11 cellular contexts compared by ENCODE assay signal in genomic region chr11:2480067-2480873, GRCh38. TPM values are rescaled to one million over a fixed set of nuclear protein-coding genes. Genes with fewer than 3 reads are reported as not detected.
A peak's percentile ranks its signal among the peaks of the same experiment; 100 is the strongest.
DNase-seq lines count a peak whose midpoint lies in the region; ATAC-seq, FAIRE-seq and TF ChIP-seq lines count a peak whose summit lies in the region.
"Not testable (repeated sequence)": the region's sequence is repeated elsewhere in the genome, so short reads cannot be mapped to it uniquely, and the experiment has no call there.
"Had no signal": no experiment of that assay in that cellular context is flagged by ENCODE, and none has a peak within 500 bp of the region (broad histone marks: within the 10 kb centered on the region; RNA-seq: fewer than 3 reads in every experiment).

No MANE protein-coding gene starts in this region.

- POLR2A ChIA-PET in CD4-positive, alpha-beta T cell (lab: Charles Lee), result interaction anchor here (1.1 kb wide), 1 partner anchor 35 kb away, joined by 4 read pairs; no protein-coding TSS in a partner anchor
- POLR2A ChIA-PET in activated CD8-positive, alpha-beta T cell treated with anti-CD3 and anti-CD28 coated beads for 36 hours (lab: Charles Lee), result interaction anchor here (0.6 to 1.2 kb wide), 2 partner anchors 13 to 37 kb away, joined by 3 read pairs; no protein-coding TSS in a partner anchor
- POLR2A ChIA-PET in K562 (lab: Yijun Ruan, JAX), result not testable (repeated sequence)

- TF ChIP-seq CTCF in CD4-positive, alpha-beta T cell (IDR thresholded peaks at IDR 0.05); activated CD8-positive, alpha-beta T cell treated with anti-CD3 and anti-CD28 coated beads for 36 hours (IDR thresholded peaks at IDR 0.05); K562 (IDR thresholded peaks at IDR 0.05 in 2 of 3, conservative IDR thresholded peaks at IDR 0.05 in 1 of 3; ENCODE audit: insufficient read depth in 2 of 3, low read depth in 1 of 3, low read length in 3 of 3); natural killer cell (IDR thresholded peaks at IDR 0.05): not testable (repeated sequence)

- H3K9me3 Mint-ChIP-seq in CD4-positive, alpha-beta T cell; natural killer cell: not testable (repeated sequence)
- peaks cover 20% of the 10 kb centered on the region for H3K9me3 Mint-ChIP-seq in activated CD8-positive, alpha-beta T cell treated with anti-CD3 and anti-CD28 coated beads for 36 hours
- H3K9me3 Mint-ChIP-seq in activated naive CD4-positive, alpha-beta T cell treated with anti-CD3 and anti-CD28 coated beads, Interleukin-2, amount 10 ng/mL, durations not matched to agents 7 days and 5 days, result peaks cover 33% of the 10 kb centered on the region
- H3K9me3 Mint-ChIP-seq in stimulated activated naive B cell treated with anti-CD40 and anti-IgM and Interleukin-4, amounts not matched to agents 10 μg/mL and 1 μg/mL and 100 μg/mL, for 72 hours, result peaks cover 18 to 23% of the 10 kb centered on the region in 2 donors

- H3K4me1 ChIP-seq in K562 (replicated peaks in 1 of 2; ENCODE audit: control insufficient read depth in 2 of 2, insufficient read depth in 2 of 2, low read length in 2 of 2), result not testable (repeated sequence)

- H2AFZ ChIP-seq in K562 (ENCODE audit: low read depth, low read length), result not testable (repeated sequence)

- in situ Hi-C loops in K562 (cut with MboI), result not testable (repeated sequence)

- not testable (repeated sequence) for H3K27me3 Mint-ChIP-seq in CD4-positive, alpha-beta T cell; T-helper 17 cell; activated CD8-positive, alpha-beta T cell treated with anti-CD3 and anti-CD28 coated beads for 36 hours; activated naive CD4-positive, alpha-beta T cell treated with anti-CD3 and anti-CD28 coated beads, Interleukin-2, amount 10 ng/mL, durations not matched to agents 7 days and 5 days
- H3K27me3 Mint-ChIP-seq in natural killer cell (ENCODE audit: low read depth in 2 of 2), result peaks cover 49 to 90% of the 10 kb centered on the region in 2 donors
- peaks cover 0 to 24% of the 10 kb centered on the region in 2 donors for H3K27me3 Mint-ChIP-seq in stimulated activated naive B cell treated with anti-CD40 and anti-IgM and Interleukin-4, amounts not matched to agents 10 μg/mL and 1 μg/mL and 100 μg/mL, for 72 hours

- peaks cover 80% of the 10 kb centered on the region for H3K36me3 Mint-ChIP-seq in CD4-positive, alpha-beta T cell (ENCODE audit: low read depth)
- H3K36me3 Mint-ChIP-seq in T-helper 17 cell (ENCODE audit: low read depth), result not testable (repeated sequence)
- H3K36me3 Mint-ChIP-seq in activated CD8-positive, alpha-beta T cell treated with anti-CD3 and anti-CD28 coated beads for 36 hours (ENCODE audit: low read depth), result peaks cover 33% of the 10 kb centered on the region
- H3K36me3 Mint-ChIP-seq in activated naive CD4-positive, alpha-beta T cell treated with anti-CD3 and anti-CD28 coated beads, Interleukin-2, amount 10 ng/mL, durations not matched to agents 7 days and 5 days, result peaks cover 44% of the 10 kb centered on the region
- peaks cover 11% of the 10 kb centered on the region for H3K36me3 Mint-ChIP-seq in natural killer cell
- peaks cover 27 to 50% of the 10 kb centered on the region in 2 donors for H3K36me3 Mint-ChIP-seq in stimulated activated naive B cell treated with anti-CD40 and anti-IgM and Interleukin-4, amounts not matched to agents 10 μg/mL and 1 μg/mL and 100 μg/mL, for 72 hours

- intact Hi-C loops in CD4-positive, alpha-beta T cell (cut with DNase I, micrococcal nuclease), result loop anchor here in 1 of 2 experiments (5.0 kb wide), 1 partner anchor 33 kb away; the partner anchor contains the start of gene KCNQ1
- intact Hi-C loops in activated CD8-positive, alpha-beta T cell treated with anti-CD3 and anti-CD28 coated beads for 36 hours (cut with micrococcal nuclease); K562 (cut with micrococcal nuclease); natural killer cell (cut with micrococcal nuclease): not testable (repeated sequence)

- not testable (repeated sequence) for H3K27me3 ChIP-seq in CD4-positive, alpha-beta T cell (ENCODE audit: control insufficient read depth, insufficient read depth, low read length)
- H3K27me3 ChIP-seq in K562 (ENCODE audit: control insufficient read depth in 2 of 2, insufficient read depth in 2 of 2, low read length in 2 of 2), result peaks cover 4 to 31% of the 10 kb centered on the region in 2 experiments; a peak in 4 of 5 replicates

- TF ChIP-seq POLR2A in K562 (conservative IDR thresholded peaks at IDR 0.05), result not testable (repeated sequence)

- DNase-seq in CD4-positive, alpha-beta T cell; T-helper 17 cell; activated CD8-positive, alpha-beta T cell treated with anti-CD3 and anti-CD28 coated beads for 36 hours; activated naive CD4-positive, alpha-beta T cell treated with anti-CD3 and anti-CD28 coated beads, Interleukin-2, amount 10 ng/mL, durations not matched to agents 7 days and 5 days; K562 (ENCODE audit: extremely low read depth in 1 of 4, low spot score in 3 of 4); natural killer cell; stimulated activated naive B cell treated with anti-CD40 and anti-IgM and Interleukin-4, amounts not matched to agents 10 μg/mL and 1 μg/mL and 100 μg/mL, for 72 hours: not testable (repeated sequence)

- not testable (repeated sequence) for H3K27ac ChIP-seq in CD4-positive, alpha-beta T cell (ENCODE audit: low read depth, low read length); K562 (ENCODE audit: extremely low read depth, low read depth, low read length)

- TF ChIP-seq EP300 in K562 (IDR thresholded peaks at IDR 0.05; ENCODE audit: low read length), result not testable (repeated sequence)

- not testable (repeated sequence) for H4K20me1 ChIP-seq in K562 (replicated peaks; ENCODE audit: control insufficient read depth, insufficient read depth, low read length)

- not testable (repeated sequence) for ATAC-seq in CD4-positive, alpha-beta T cell (ENCODE audit: poor library complexity); T-helper 17 cell; K562
- peak; percentile 49 for ATAC-seq in activated CD8-positive, alpha-beta T cell treated with anti-CD3 and anti-CD28 coated beads for 36 hours
- peak in 2 of 3 donors; percentile 20 to 32 for ATAC-seq in natural killer cell
- ATAC-seq in stimulated activated naive B cell treated with anti-CD40 and anti-IgM and Interleukin-4, amounts not matched to agents 10 μg/mL and 1 μg/mL and 100 μg/mL, for 72 hours (replicated peaks), result peak; percentile 21 to 61

- peaks cover 39% of the 10 kb centered on the region for H3K4me1 Mint-ChIP-seq in CD4-positive, alpha-beta T cell (ENCODE audit: low read depth)
- H3K4me1 Mint-ChIP-seq in T-helper 17 cell (peaks cover 12% of the 10 kb centered on the region), natural killer cell (peaks cover 10 to 13% of the 10 kb centered on the region in 2 donors)
- H3K4me1 Mint-ChIP-seq in activated CD8-positive, alpha-beta T cell treated with anti-CD3 and anti-CD28 coated beads for 36 hours (ENCODE audit: low read depth), result peaks cover 25% of the 10 kb centered on the region
- peaks cover 17% of the 10 kb centered on the region for H3K4me1 Mint-ChIP-seq in activated naive CD4-positive, alpha-beta T cell treated with anti-CD3 and anti-CD28 coated beads, Interleukin-2, amount 10 ng/mL, durations not matched to agents 7 days and 5 days
- peaks cover 18 to 21% of the 10 kb centered on the region in 2 donors for H3K4me1 Mint-ChIP-seq in stimulated activated naive B cell treated with anti-CD40 and anti-IgM and Interleukin-4, amounts not matched to agents 10 μg/mL and 1 μg/mL and 100 μg/mL, for 72 hours

- H3K4me2 ChIP-seq in K562 (ENCODE audit: insufficient read depth, low read length), result not testable (repeated sequence)

- H3K36me3 ChIP-seq in K562 (ENCODE audit: control insufficient read depth, insufficient read depth, low read length), result not testable (repeated sequence)

- not testable (repeated sequence) for H3K9me1 ChIP-seq in K562 (ENCODE audit: control insufficient read depth, insufficient read depth, low read length)

- not testable (repeated sequence) for FAIRE-seq in K562 (lab: Jason Lieb, UNC)

- H3K4me3 ChIP-seq in K562, result not testable (repeated sequence)

- peak overlapping the region; percentile 35 for H3K27ac Mint-ChIP-seq in CD4-positive, alpha-beta T cell
- not testable (repeated sequence) for H3K27ac Mint-ChIP-seq in T-helper 17 cell
- H3K27ac Mint-ChIP-seq in activated CD8-positive, alpha-beta T cell treated with anti-CD3 and anti-CD28 coated beads for 36 hours, result peak overlapping the region; percentile 82
- H3K27ac Mint-ChIP-seq in activated naive CD4-positive, alpha-beta T cell treated with anti-CD3 and anti-CD28 coated beads, Interleukin-2, amount 10 ng/mL, durations not matched to agents 7 days and 5 days, result peak overlapping the region; percentile 29
- H3K27ac Mint-ChIP-seq in natural killer cell, result peak overlapping the region in 1 of 2 donors; percentile 25
- peak overlapping the region; percentile 43 for H3K27ac Mint-ChIP-seq in stimulated activated naive B cell treated with anti-CD40 and anti-IgM and Interleukin-4, amounts not matched to agents 10 μg/mL and 1 μg/mL and 100 μg/mL, for 72 hours

- H3K4me3 Mint-ChIP-seq in CD4-positive, alpha-beta T cell, result peak overlapping the region; percentile 40
- peak overlapping the region; percentile 13 for H3K4me3 Mint-ChIP-seq in T-helper 17 cell
- peak overlapping the region; percentile 53 for H3K4me3 Mint-ChIP-seq in activated CD8-positive, alpha-beta T cell treated with anti-CD3 and anti-CD28 coated beads for 36 hours
- not testable (repeated sequence) for H3K4me3 Mint-ChIP-seq in activated naive CD4-positive, alpha-beta T cell treated with anti-CD3 and anti-CD28 coated beads, Interleukin-2, amount 10 ng/mL, durations not matched to agents 7 days and 5 days; natural killer cell
- H3K4me3 Mint-ChIP-seq in stimulated activated naive B cell treated with anti-CD40 and anti-IgM and Interleukin-4, amounts not matched to agents 10 μg/mL and 1 μg/mL and 100 μg/mL, for 72 hours, result peak overlapping the region; percentile 26 to 64

- TF ChIP-seq RAD21 in K562 (CRISPR knock-in tag; conservative IDR thresholded peaks at IDR 0.05 in 1 of 2, IDR thresholded peaks at IDR 0.05 in 1 of 2), result not testable (repeated sequence)

- CTCF ChIA-PET in CD4-positive, alpha-beta T cell (lab: Charles Lee), result not testable (repeated sequence)
- CTCF ChIA-PET in activated CD8-positive, alpha-beta T cell treated with anti-CD3 and anti-CD28 coated beads for 36 hours (lab: Charles Lee), result interaction anchor here (1.3 kb wide), 1 partner anchor 53 kb away, joined by 3 read pairs; no protein-coding TSS in a partner anchor
- CTCF ChIA-PET in activated naive CD4-positive, alpha-beta T cell treated with anti-CD3 and anti-CD28 coated beads, Interleukin-2, amount 10 ng/mL, durations not matched to agents 7 days and 5 days (lab: Charles Lee), result interaction anchor here (1.0 to 1.7 kb wide), 2 partner anchors 10 to 16 kb away, joined by 3 read pairs; no protein-coding TSS in a partner anchor
- CTCF ChIA-PET in K562 (lab: Yijun Ruan, JAX; ENCODE audit: low intra/inter-chr PET ratio), result interaction anchor here (0.5 kb wide), 1 partner anchor 49 kb away, joined by 3 read pairs; no protein-coding TSS in a partner anchor

- not testable (repeated sequence) for H3K9me3 ChIP-seq in CD4-positive, alpha-beta T cell (ENCODE audit: control insufficient read depth, low read length); T-helper 17 cell (ENCODE audit: control insufficient read depth, low read length, poor library complexity, severe bottlenecking); K562 (replicated peaks; ENCODE audit: control insufficient read depth, insufficient read depth, low read depth, low read length)

- H3K9ac ChIP-seq in K562 (ENCODE audit: insufficient read depth in 1 of 2, low read depth in 2 of 2, low read length in 2 of 2), result not testable (repeated sequence)

- under 1% methylated on average over 6 of the region's 6 CpGs for WGBS in K562 (ENCODE audit: insufficient coverage, low coverage, missing lambda C conversion rate)

- not testable (repeated sequence) for BruUV-seq in K562 (replicated peaks; lab: Mats Ljungman, UMichigan)

- not testable (repeated sequence) for H3K79me2 ChIP-seq in K562 (ENCODE audit: control insufficient read depth, insufficient read depth, low read length)

RNA-seq across cellular contexts. Expression of gene KCNQ1, which starts 35.5 kb away (rescaled TPM):
- 10 to 100 TPM; 31.3 to 33.1 TPM for total RNA-seq in CD4-positive, alpha-beta T cell
- total RNA-seq in T-helper 17 cell, result 10 to 100 TPM; 18.6 to 25.5 TPM
- 1 to 10 TPM; 8.7 to 9.5 TPM for total RNA-seq in activated CD8-positive, alpha-beta T cell treated with anti-CD3 and anti-CD28 coated beads for 36 hours
- not detected in 2 replicates for total RNA-seq in K562 (2011; cell fraction: chromatin; rRNA removed; ENCODE audit: low replicate concordance)
- not detected in 2 replicates for total RNA-seq in K562 (2011; cell fraction: nucleolus; rRNA removed)
- total RNA-seq in K562 (2011; cell fraction: nucleoplasm; rRNA removed), result not detected in 2 replicates
- total RNA-seq in K562 (2014; rRNA removed), result not detected in 2 replicates
- not detected in 2 replicates for total RNA-seq in K562 (2014; rRNA removed; fragmentation: Illumina TruSeq; extraction: Trizol)
- total RNA-seq in K562 (2015; rRNA removed; fragmentation: Illumina TruSeq; extraction: Trizol), result not detected in 2 replicates
- 0.44 and 0.45 TPM in 2 replicates for total RNA-seq in K562 (2021)
- not detected in 2 replicates for polyA plus RNA-seq in K562 (2011; rRNA removed)
- 0.01 and 0.06 TPM in 2 replicates for polyA plus RNA-seq in K562 (2011; cell fraction: cytosol; rRNA removed)
- polyA plus RNA-seq in K562 (2011; cell fraction: nucleus; rRNA removed), result not detected in 2 replicates
- not detected in 2 replicates for polyA plus RNA-seq in K562 (2012)
- polyA plus RNA-seq in K562 (2014; fragmentation: Illumina TruSeq; extraction: Trizol), result not detected in 2 replicates
- not detected for polyA plus RNA-seq in K562 (2014; fragmentation: Nextera tagmentation; extraction: Ambion mirVana)
- polyA plus RNA-seq in K562 (2014; rRNA removed), result not detected in 2 replicates
- polyA minus RNA-seq in K562 (2011; rRNA and poly(A)+ RNA removed), result not detected in 2 replicates
- polyA minus RNA-seq in K562 (2011; cell fraction: cytosol; rRNA and poly(A)+ RNA removed), result not detected in 2 replicates
- 0.13 TPM in 1 of 2 replicates, not detected in the other for polyA minus RNA-seq in K562 (2011; cell fraction: nucleus; rRNA and poly(A)+ RNA removed)
- 1 to 10 TPM; 1.9 to 7.8 (median 3.3) TPM for total RNA-seq in natural killer cell
- total RNA-seq: A673, Daoy, PC-9 had no signal

RNA-seq across cellular contexts. Expression of gene TRPM5, which starts 36.0 kb away (rescaled TPM):
- total RNA-seq in CD4-positive, alpha-beta T cell, result 1 to 10 TPM in 1 of 2 experiments, under 1 TPM in 1; 0.91 to 1.3 TPM
- total RNA-seq in T-helper 17 cell, result under 1 TPM; 0.07 to 0.08 TPM
- not detected for total RNA-seq in activated CD8-positive, alpha-beta T cell treated with anti-CD3 and anti-CD28 coated beads for 36 hours
- not detected in 2 replicates for total RNA-seq in K562 (2011; cell fraction: chromatin; rRNA removed; ENCODE audit: low replicate concordance)
- total RNA-seq in K562 (2011; cell fraction: nucleolus; rRNA removed), result not detected in 2 replicates
- not detected in 2 replicates for total RNA-seq in K562 (2011; cell fraction: nucleoplasm; rRNA removed)
- total RNA-seq in K562 (2014; rRNA removed), result not detected in 2 replicates
- not detected in 2 replicates for total RNA-seq in K562 (2014; rRNA removed; fragmentation: Illumina TruSeq; extraction: Trizol)
- not detected in 2 replicates for total RNA-seq in K562 (2015; rRNA removed; fragmentation: Illumina TruSeq; extraction: Trizol)
- not detected in 2 replicates for total RNA-seq in K562 (2021)
- polyA plus RNA-seq in K562 (2011; rRNA removed), result not detected in 2 replicates
- polyA plus RNA-seq in K562 (2011; cell fraction: cytosol; rRNA removed), result not detected in 2 replicates
- polyA plus RNA-seq in K562 (2011; cell fraction: nucleus; rRNA removed), result not detected in 2 replicates
- polyA plus RNA-seq in K562 (2012), result 0.03 TPM in 1 of 2 replicates, not detected in the other
- polyA plus RNA-seq in K562 (2014; fragmentation: Illumina TruSeq; extraction: Trizol), result not detected in 2 replicates
- polyA plus RNA-seq in K562 (2014; fragmentation: Nextera tagmentation; extraction: Ambion mirVana), result not detected
- polyA plus RNA-seq in K562 (2014; rRNA removed), result not detected in 2 replicates
- polyA minus RNA-seq in K562 (2011; rRNA and poly(A)+ RNA removed), result not detected in 2 replicates
- polyA minus RNA-seq in K562 (2011; cell fraction: cytosol; rRNA and poly(A)+ RNA removed), result not detected in 2 replicates
- not detected in 2 replicates for polyA minus RNA-seq in K562 (2011; cell fraction: nucleus; rRNA and poly(A)+ RNA removed)
- total RNA-seq in natural killer cell, result not detected
- total RNA-seq: A673, H4, PC-9 had no signal
